ENCODE assay signal across 18 cellular contexts in genomic region chr11:43936081-43936480, GRCh38.
"Had no signal": no experiment of that assay in that cellular context is flagged by ENCODE, and none has a peak within 500 bp of the region (broad histone marks: within the 10 kb centered on the region; RNA-seq: fewer than 3 reads in every experiment).

No MANE protein-coding gene starts in this region.

- ATAC-seq: activated CD8-positive, alpha-beta memory T cell treated with anti-CD3 and anti-CD28 coated beads, Interleukin-2, amount 10 ng/mL, durations not matched to agents 7 days and 5 days; gastroesophageal sphincter; left colon; stimulated activated naive B cell treated with anti-CD40 and anti-IgM and Interleukin-4, amounts not matched to agents 10 μg/mL and 1 μg/mL and 100 μg/mL, for 72 hours had no signal

- H3K4me3 Mint-ChIP-seq: activated CD8-positive, alpha-beta memory T cell treated with anti-CD3 and anti-CD28 coated beads, Interleukin-2, amount 10 ng/mL, durations not matched to agents 7 days and 5 days; mesothelial cell of epicardium; neural crest cell; stimulated activated naive B cell treated with anti-CD40 and anti-IgM and Interleukin-4, amounts not matched to agents 10 μg/mL and 1 μg/mL and 100 μg/mL, for 72 hours; T-helper 1 cell treated with Interleukin-12 subunit alpha and Interleukin-12 subunit beta and Interleukin-4 antibody, amounts not matched to agents 30 μg/mL and 1 μg/mL, for 36 hours had no signal

- H3K27ac Mint-ChIP-seq: activated CD8-positive, alpha-beta memory T cell treated with anti-CD3 and anti-CD28 coated beads, Interleukin-2, amount 10 ng/mL, durations not matched to agents 7 days and 5 days; activated T-helper 2 cell treated with anti-CD3 and anti-CD28 coated beads, Interferon-gamma antibody, Interleukin-2, Interleukin-4, amounts not matched to agents 10 μg/mL and 5 μg/mL and 100 μg/mL, durations not matched to agents 14 hours and 24 hours and 36 hours; mesothelial cell of epicardium; stimulated activated naive B cell treated with anti-CD40 and anti-IgM and Interleukin-4, amounts not matched to agents 10 μg/mL and 1 μg/mL and 100 μg/mL, for 72 hours; T-helper 1 cell treated with Interleukin-12 subunit alpha and Interleukin-12 subunit beta and Interleukin-4 antibody, amounts not matched to agents 30 μg/mL and 1 μg/mL, for 36 hours had no signal

- H3K36me3 ChIP-seq: cardiac muscle cell, gastroesophageal sphincter, tibial nerve, vagina had no signal

- H3K27ac ChIP-seq: cardiac muscle cell had no signal

- H3K36me3 Mint-ChIP-seq: activated CD8-positive, alpha-beta memory T cell treated with anti-CD3 and anti-CD28 coated beads, Interleukin-2, amount 10 ng/mL, durations not matched to agents 7 days and 5 days; mesothelial cell of epicardium; stimulated activated naive B cell treated with anti-CD40 and anti-IgM and Interleukin-4, amounts not matched to agents 10 μg/mL and 1 μg/mL and 100 μg/mL, for 72 hours had no signal

- H3K9me3 ChIP-seq: gastroesophageal sphincter, tibial nerve, vagina had no signal

- H3K4me3 ChIP-seq: cardiac muscle cell, gastroesophageal sphincter, lung, tibial nerve, vagina had no signal

- H3K9me3 Mint-ChIP-seq: activated T-helper 2 cell treated with anti-CD3 and anti-CD28 coated beads, Interferon-gamma antibody, Interleukin-2, Interleukin-4, amounts not matched to agents 10 μg/mL and 5 μg/mL and 100 μg/mL, durations not matched to agents 14 hours and 24 hours and 36 hours; mesothelial cell of epicardium; neural crest cell; stimulated activated naive B cell treated with anti-CD40 and anti-IgM and Interleukin-4, amounts not matched to agents 10 μg/mL and 1 μg/mL and 100 μg/mL, for 72 hours; T-helper 1 cell treated with Interleukin-12 subunit alpha and Interleukin-12 subunit beta and Interleukin-4 antibody, amounts not matched to agents 30 μg/mL and 1 μg/mL, for 36 hours had no signal

- H3K27me3 ChIP-seq: cardiac muscle cell, tibial nerve, vagina had no signal

- FAIRE-seq: islet of Langerhans had no signal

- DNase-seq: activated CD4-positive, alpha-beta T cell treated with anti-CD3 and anti-CD28 coated beads for 1 hour; activated CD4-positive, alpha-beta T cell treated with anti-CD3 and anti-CD28 coated beads, Interleukin-2, amount 50 U/mL, for 48 hours; activated CD8-positive, alpha-beta memory T cell treated with anti-CD3 and anti-CD28 coated beads, Interleukin-2, amount 10 ng/mL, durations not matched to agents 7 days and 5 days; activated naive CD4-positive, alpha-beta T cell treated with anti-CD3 and anti-CD28 coated beads, Interleukin-2, amount 50 U/mL, for 16 hours; activated T-cell treated with anti-CD3 and anti-CD28 coated beads, Interleukin-2, amount 50 U/mL, for 1 hour; left colon; stimulated activated naive B cell treated with anti-CD40 and anti-IgM and Interleukin-4, amounts not matched to agents 10 μg/mL and 1 μg/mL and 100 μg/mL, for 72 hours; substantia nigra had no signal

- H3K4me1 Mint-ChIP-seq: stimulated activated naive B cell treated with anti-CD40 and anti-IgM and Interleukin-4, amounts not matched to agents 10 μg/mL and 1 μg/mL and 100 μg/mL, for 72 hours had no signal
